Comparison of ENCODE assay signal across 18 cellular contexts in genomic region chr16:74281285-74281684, GRCh38.
"Had no signal": no experiment of that assay in that cellular context is flagged by ENCODE, and none has a peak within 500 bp of the region (broad histone marks: within the 10 kb centered on the region; RNA-seq: fewer than 3 reads in every experiment).

No MANE protein-coding gene starts in this region.

- H3K27me3 ChIP-seq: right atrium auricular region, tibial nerve, vagina had no signal

- DNase-seq: activated CD4-positive, alpha-beta T cell treated with anti-CD3 and anti-CD28 coated beads, Interleukin-2, amount 50 U/mL, for 1 hour; activated naive CD4-positive, alpha-beta T cell treated with Interleukin-2 at 50 U/mL for 16 hours; caudate nucleus; foreskin fibroblast; mammary epithelial cell; naive thymus-derived CD8-positive, alpha-beta T cell; occipital lobe; stimulated activated CD4-positive, alpha-beta T cell treated with anti-CD3 and anti-CD28 coated beads, Interleukin-15, amount 100 ng/mL, for 24 hours; stimulated activated CD4-positive, alpha-beta T cell treated with anti-CD3 and anti-CD28 coated beads, Interleukin-4, amount 100 ng/mL, for 1 hour; stimulated activated naive B cell treated with anti-CD40 and anti-IgM and Interleukin-4, amounts not matched to agents 10 μg/mL and 1 μg/mL and 100 μg/mL, for 72 hours; T-cell; T-helper 9 cell had no signal

- H3K4me3 Mint-ChIP-seq: naive thymus-derived CD8-positive, alpha-beta T cell; stimulated activated naive B cell treated with anti-CD40 and anti-IgM and Interleukin-4, amounts not matched to agents 10 μg/mL and 1 μg/mL and 100 μg/mL, for 72 hours; T-cell had no signal

- H3K4me1 ChIP-seq: right atrium auricular region, tibial nerve, vagina had no signal

- H3K4me1 Mint-ChIP-seq: stimulated activated naive B cell treated with anti-CD40 and anti-IgM and Interleukin-4, amounts not matched to agents 10 μg/mL and 1 μg/mL and 100 μg/mL, for 72 hours; T-cell had no signal

- H3K4me3 ChIP-seq: coronary artery, right atrium auricular region, tibial nerve, vagina had no signal

- H3K9me3 ChIP-seq: right atrium auricular region, tibial nerve, vagina had no signal

- H3K27ac ChIP-seq: coronary artery, right atrium auricular region, tibial nerve, vagina had no signal

- H3K36me3 ChIP-seq: right atrium auricular region, tibial nerve, vagina had no signal

- H3K27ac Mint-ChIP-seq: naive thymus-derived CD8-positive, alpha-beta T cell; stimulated activated naive B cell treated with anti-CD40 and anti-IgM and Interleukin-4, amounts not matched to agents 10 μg/mL and 1 μg/mL and 100 μg/mL, for 72 hours; T-cell had no signal

- ATAC-seq: activated CD4-positive, CD25-positive, alpha-beta regulatory T cell treated with anti-CD3 and anti-CD28 coated beads, Interleukin-2, amount 50 U/mL, for 24 hours; left lobe of liver; naive thymus-derived CD8-positive, alpha-beta T cell; stimulated activated naive B cell treated with anti-CD40 and anti-IgM and Interleukin-4, amounts not matched to agents 10 μg/mL and 1 μg/mL and 100 μg/mL, for 72 hours; T-cell had no signal
